Comparison of ENCODE assay signal across 32 cellular contexts in genomic region chr5:96655085-96655484, GRCh38. TPM values are rescaled to one million over a fixed set of nuclear protein-coding genes. Genes with fewer than 3 reads are reported as not detected.
DNase-seq lines count a peak whose midpoint lies in the region; ATAC-seq, FAIRE-seq and TF ChIP-seq lines count a peak whose summit lies in the region.
"Had no signal": no experiment of that assay in that cellular context is flagged by ENCODE, and none has a peak within 500 bp of the region (broad histone marks: within the 10 kb centered on the region; RNA-seq: fewer than 3 reads in every experiment).

No MANE protein-coding gene starts in this region.

- TF ChIP-seq CTCF in A549 (IDR thresholded peaks at IDR 0.05) (no peak), astrocyte (IDR thresholded peaks at IDR 0.05; ENCODE audit: insufficient read depth, low read depth, low read length) (no peak), left lung (IDR thresholded peaks at IDR 0.05) (no peak), omental fat pad (IDR thresholded peaks at IDR 0.05) (no peak)

- no peak overlapping the region for H2AK5ac ChIP-seq in mesenchymal stem cell (ENCODE audit: low read length, severe bottlenecking)

- H4K20me1 ChIP-seq in astrocyte (ENCODE audit: insufficient read depth, low read length) = no peaks in the 10 kb centered on the region

- H4K8ac ChIP-seq in mesenchymal stem cell (ENCODE audit: low read length) = no peak overlapping the region

- H3K14ac ChIP-seq in mesenchymal stem cell (ENCODE audit: low read length in 2 of 2) = no peak overlapping the region

- H3K79me1 ChIP-seq in mesenchymal stem cell (replicated peaks; ENCODE audit: low read length, poor library complexity, severe bottlenecking) = no peaks in the 10 kb centered on the region

- H3K9me3 ChIP-seq in A549 = no peaks in the 10 kb centered on the region
- no peaks in the 10 kb centered on the region for H3K9me3 ChIP-seq in astrocyte (ENCODE audit: insufficient read depth, low read depth, low read length)
- H3K9me3 ChIP-seq in mesenchymal stem cell (ENCODE audit: control insufficient read depth, low read length) = no peaks in the 10 kb centered on the region
- no peaks in the 10 kb centered on the region for H3K9me3 ChIP-seq in left lung
- H3K9me3 ChIP-seq: stomach, thyroid gland had no signal

- H3K27ac Mint-ChIP-seq in IgD-negative memory B cell (peak overlapping the region in 2 of 3 donors; percentile 10 to 24), astrocyte (ENCODE audit: unreplicated experiment) (no peak overlapping the region)
- H3K27ac Mint-ChIP-seq: activated CD4-positive, alpha-beta T cell treated with anti-CD3 and anti-CD28 coated beads, Interleukin-2, amount 10 ng/mL, durations not matched to agents 7 days and 5 days; activated naive CD4-positive, alpha-beta T cell treated with anti-CD3 and anti-CD28 coated beads, Interleukin-2, amount 10 ng/mL, durations not matched to agents 7 days and 5 days had no signal

- TF ChIP-seq RAD21 in A549 (conservative IDR thresholded peaks at IDR 0.05 in 1 of 2, IDR thresholded peaks at IDR 0.05 in 1 of 2) = no peak

- H3K18ac ChIP-seq in mesenchymal stem cell (ENCODE audit: low read depth in 1 of 2, low read length in 2 of 2) = no peak overlapping the region

- CTCF ChIA-PET in A549 (lab: Yijun Ruan, JAX) = interaction anchor here (0.8 to 5.3 kb wide), 4 partner anchors 10 to 310 kb away, joined by 3 to 17 read pairs (median 9); no protein-coding TSS in a partner anchor

- no peak overlapping the region for H2BK15ac ChIP-seq in mesenchymal stem cell (ENCODE audit: low read depth, poor library complexity, severe bottlenecking)

- H4K91ac ChIP-seq in mesenchymal stem cell (ENCODE audit: low read length) = no peak overlapping the region

- ATAC-seq in A549 (no peak), HG03135 (IDR thresholded peaks at IDR 0.05; ENCODE audit: unreplicated experiment) (no peak), left lung (no peak), omental fat pad (ENCODE audit: low FRiP score) (no peak)
- ATAC-seq: esophagus mucosa, K562 had no signal

- H2AFZ ChIP-seq in astrocyte (ENCODE audit: low read depth, low read length) = no peak overlapping the region
- no peak overlapping the region for H2AFZ ChIP-seq in mesenchymal stem cell (ENCODE audit: low read depth, low read length)

- POLR2A ChIA-PET in A549 (lab: Yijun Ruan, JAX) = no interaction called here

- H3K27ac ChIP-seq in A549 = peak overlapping the region; percentile 52 to 57; a peak in 5 of 6 replicates
- no peak overlapping the region for H3K27ac ChIP-seq in astrocyte (ENCODE audit: low read depth, low read length)
- no peak overlapping the region for H3K27ac ChIP-seq in mesenchymal stem cell (ENCODE audit: low read length, poor library complexity, severe bottlenecking)
- no peak overlapping the region for H3K27ac ChIP-seq in left lung
- H3K27ac ChIP-seq: cardiac muscle cell, coronary artery, RWPE1, stomach, thyroid gland had no signal

- no peak overlapping the region for H3K4me3 ChIP-seq in A549
- no peak overlapping the region for H3K4me3 ChIP-seq in astrocyte (ENCODE audit: insufficient read depth, low read depth, low read length)
- peak overlapping the region in 1 of 2 experiments; percentile 13 for H3K4me3 ChIP-seq in mesenchymal stem cell (ENCODE audit: insufficient read depth in 1 of 2, low read depth in 1 of 2, low read length in 2 of 2)
- H3K4me3 ChIP-seq in left lung = no peak overlapping the region
- H3K4me3 ChIP-seq: cardiac muscle cell, coronary artery, K562, stomach, thyroid gland had no signal

- H3K4me1 Mint-ChIP-seq in IgD-negative memory B cell (peaks cover 13 to 24% (median 16%) of the 10 kb centered on the region in 3 donors), astrocyte (ENCODE audit: low read depth, unreplicated experiment) (peaks cover 44% of the 10 kb centered on the region)

- no peak overlapping the region for H3K4ac ChIP-seq in mesenchymal stem cell (ENCODE audit: low read depth in 1 of 2, low read length in 2 of 2)

- TF ChIP-seq EP300 in A549 (IDR thresholded peaks at IDR 0.05) = no peak

- TF ChIP-seq POLR2A in A549 (IDR thresholded peaks at IDR 0.05; ENCODE audit: low read length) (no peak), H54 (IDR thresholded peaks at IDR 0.05; ENCODE audit: low read depth, low read length) (no peak)

- H2BK12ac ChIP-seq in mesenchymal stem cell (ENCODE audit: low read length in 2 of 2) = no peak overlapping the region

- peak overlapping the region; percentile 63 for H3K4me2 ChIP-seq in A549
- H3K4me2 ChIP-seq in astrocyte (ENCODE audit: low read length) = peak overlapping the region; percentile 6
- no peak overlapping the region for H3K4me2 ChIP-seq in mesenchymal stem cell (ENCODE audit: low read length, poor library complexity, severe bottlenecking)

- no peaks in the 10 kb centered on the region for H3K27me3 ChIP-seq in astrocyte (ENCODE audit: insufficient read depth, low read length)
- no peaks in the 10 kb centered on the region for H3K27me3 ChIP-seq in mesenchymal stem cell (ENCODE audit: control insufficient read depth in 1 of 2, insufficient read depth in 1 of 2, low read length in 2 of 2)
- H3K27me3 ChIP-seq in left lung = no peaks in the 10 kb centered on the region
- H3K27me3 ChIP-seq: stomach, thyroid gland had no signal

- H2BK5ac ChIP-seq in mesenchymal stem cell (ENCODE audit: low read depth, low read length, poor library complexity, severe bottlenecking) = no peak overlapping the region

- peaks cover 18% of the 10 kb centered on the region for H3K27me3 Mint-ChIP-seq in IgD-negative memory B cell
- peaks cover 3% of the 10 kb centered on the region for H3K27me3 Mint-ChIP-seq in astrocyte (ENCODE audit: low read depth, unreplicated experiment)

- WGBS in A549 (ENCODE audit: missing lambda C conversion rate) = 69% methylated on average over 3 of the region's 3 CpGs
- WGBS in mesenchymal stem cell = 69% methylated on average over 3 of the region's 3 CpGs

- H3K36me3 ChIP-seq in astrocyte (ENCODE audit: insufficient read depth, low read length) (no peaks in the 10 kb centered on the region), mesenchymal stem cell (ENCODE audit: control insufficient read depth in 1 of 2, insufficient read depth in 2 of 2, low read depth in 1 of 2, low read length in 2 of 2) (no peaks in the 10 kb centered on the region), left lung (no peaks in the 10 kb centered on the region)
- H3K36me3 ChIP-seq: cardiac muscle cell, stomach, thyroid gland had no signal

- H3K9ac ChIP-seq in astrocyte (ENCODE audit: low read length) (no peak overlapping the region), mesenchymal stem cell (ENCODE audit: low read length) (no peak overlapping the region)

- FAIRE-seq in A549 (lab: Jason Lieb, UNC) (no peak), astrocyte (lab: Jason Lieb, UNC) (peak; percentile 9), H54 (lab: Jason Lieb, UNC) (no peak)
- FAIRE-seq: frontal cortex, K562, small intestine had no signal

- H2BK120ac ChIP-seq in mesenchymal stem cell (ENCODE audit: low read depth, low read length) = no peak overlapping the region

- H3K79me2 ChIP-seq in astrocyte (ENCODE audit: insufficient read depth, low read length) = no peaks in the 10 kb centered on the region

- H3K4me3 Mint-ChIP-seq in IgD-negative memory B cell = peak overlapping the region in 1 of 4 donors; percentile 24
- H3K4me3 Mint-ChIP-seq in astrocyte (ENCODE audit: unreplicated experiment) = no peak overlapping the region
- H3K4me3 Mint-ChIP-seq: activated CD4-positive, alpha-beta T cell treated with anti-CD3 and anti-CD28 coated beads, Interleukin-2, amount 10 ng/mL, durations not matched to agents 7 days and 5 days; activated naive CD4-positive, alpha-beta T cell treated with anti-CD3 and anti-CD28 coated beads, Interleukin-2, amount 10 ng/mL, durations not matched to agents 7 days and 5 days had no signal

- H3K23ac ChIP-seq in mesenchymal stem cell (ENCODE audit: low read length in 2 of 2) = no peak overlapping the region

- no peaks in the 10 kb centered on the region for H3K9me3 Mint-ChIP-seq in IgD-negative memory B cell
- peaks cover 2% of the 10 kb centered on the region for H3K9me3 Mint-ChIP-seq in astrocyte (ENCODE audit: unreplicated experiment)
- H3K9me3 Mint-ChIP-seq: activated CD4-positive, alpha-beta T cell treated with anti-CD3 and anti-CD28 coated beads, Interleukin-2, amount 10 ng/mL, durations not matched to agents 7 days and 5 days; activated naive CD4-positive, alpha-beta T cell treated with anti-CD3 and anti-CD28 coated beads, Interleukin-2, amount 10 ng/mL, durations not matched to agents 7 days and 5 days had no signal

- H3K36me3 Mint-ChIP-seq in IgD-negative memory B cell (peaks cover 6% of the 10 kb centered on the region), astrocyte (ENCODE audit: low read depth, unreplicated experiment) (no peaks in the 10 kb centered on the region)
- H3K36me3 Mint-ChIP-seq: CD4-positive, alpha-beta memory T cell had no signal

- intact Hi-C loops in left lung (cut with DNase I) = no loop called here

- H3K4me1 ChIP-seq in A549 (peaks cover 67% of the 10 kb centered on the region), astrocyte (ENCODE audit: insufficient read depth, low read length) (peaks cover 37% of the 10 kb centered on the region), mesenchymal stem cell (ENCODE audit: control insufficient read depth, insufficient read depth, low read depth, low read length) (peaks cover 10% of the 10 kb centered on the region), left lung (peaks cover 0 to 40% of the 10 kb centered on the region in 2 donors)

- no peak for DNase-seq in A549 (ENCODE audit: low read depth in 1 of 2, low spot score in 1 of 2)
- DNase-seq in astrocyte (ENCODE audit: low read depth) = no peak
- DNase-seq in mesenchymal stem cell = peak; percentile 38
- no peak for DNase-seq in left lung
- no peak for DNase-seq in H54 (ENCODE audit: insufficient read length, low spot score)
- no peak for DNase-seq in omental fat pad (ENCODE audit: low spot score)
- DNase-seq: activated CD4-positive, alpha-beta T cell treated with anti-CD3 and anti-CD28 coated beads, Interleukin-2, amount 10 ng/mL, durations not matched to agents 7 days and 5 days; activated naive CD4-positive, alpha-beta T cell treated with anti-CD3 and anti-CD28 coated beads, Interleukin-2, amount 10 ng/mL, durations not matched to agents 7 days and 5 days; AML-193; amygdala; CD4-positive, alpha-beta memory T cell; DMS153; H7; mesendoderm; NCI-H1105 treated with DMSO at 0.1 percent for 48 hours; NCI-H2081; NCI-H226; NCI-H69; nucleus accumbens; small intestine; stimulated activated CD8-positive, alpha-beta memory T cell treated with anti-CD3 and anti-CD28 coated beads, Interleukin-4, amount 100 ng/mL, for 48 hours; stomach; T-helper 9 cell; thyroid gland had no signal

RNA-seq across cellular contexts. Expression of gene CAST, which starts 7.1 kb away (rescaled TPM):
- polyA plus RNA-seq in A549 (2011; rRNA removed) (223 and 257 TPM in 2 replicates), A549 (2017; fragmentation: RNase III; extraction: RNeasy Plus Mini Kit Qiagen cat#74134 plus additional on column Dnase treatment) (150 to 172 TPM (median 163 TPM) in 3 replicates), IgD-negative memory B cell (71.7 TPM)
- polyA plus RNA-seq in A549 (2012; cell fraction: cytosol; rRNA removed) = 48.9 and 52.6 TPM in 2 replicates
- 39.1 and 51.1 TPM in 2 replicates for polyA plus RNA-seq in A549 (2012; cell fraction: nucleus; rRNA removed)
- 111 and 112 TPM in 2 replicates for polyA minus RNA-seq in A549 (2011; rRNA and poly(A)+ RNA removed)
- total RNA-seq in astrocyte (268 and 287 TPM in 2 replicates), left lung (100 to 1,000 TPM; 232 to 264 TPM), omental fat pad (100 to 1,000 TPM; 224 to 362 (median 285) TPM)
- polyA plus RNA-seq in mesenchymal stem cell (2013, experiment 1 of 2) = 217 TPM
- 216 TPM for polyA plus RNA-seq in mesenchymal stem cell (2013, experiment 2 of 2)

Comparison
In these comparisons a context has a peak if more than half of its experiments do, and no peak if none do; other contexts are left out.
1. H3K27ac ChIP-seq: peak in A549 (2 of 2); none in astrocyte (single experiment), mesenchymal stem cell (single experiment) and left lung (0 of 2).